ENCODE assay signal across 17 cellular contexts in genomic region chr18:42231796-42232195, GRCh38.
DNase-seq lines count a peak whose midpoint lies in the region; ATAC-seq, FAIRE-seq and TF ChIP-seq lines count a peak whose summit lies in the region.
"Had no signal": no experiment of that assay in that cellular context is flagged by ENCODE, and none has a peak within 500 bp of the region (broad histone marks: within the 10 kb centered on the region; RNA-seq: fewer than 3 reads in every experiment).

No MANE protein-coding gene starts in this region.

- H3K36me3 ChIP-seq in HAP-1 (replicated peaks): no peaks in the 10 kb centered on the region
- H3K36me3 ChIP-seq: BLaER1 had no signal

- no peaks in the 10 kb centered on the region for H3K27me3 ChIP-seq in HAP-1 (ENCODE audit: low read depth)
- H3K27me3 ChIP-seq: BLaER1 had no signal

- in situ Hi-C loops in HAP-1 (cut with MboI; ENCODE audit: low sequenced_read_pairs): no loop called here

- CTCF ChIA-PET in HEK293T (lab: Yijun Ruan, JAX): no interaction called here

- peaks cover 28% of the 10 kb centered on the region for H3K4me1 ChIP-seq in HAP-1

- no peak overlapping the region for H3K4me3 ChIP-seq in HAP-1
- H3K4me3 ChIP-seq: BLaER1, GM12878, GM23248 had no signal

- ATAC-seq in HG03108 (IDR thresholded peaks at IDR 0.05; ENCODE audit: unreplicated experiment) (no peak), HG03139 (IDR thresholded peaks at IDR 0.05; ENCODE audit: unreplicated experiment) (no peak)
- ATAC-seq: CD8-positive, alpha-beta T cell; GM12878 had no signal

- FAIRE-seq in GM19239 (lab: Jason Lieb, UNC): peak; percentile 61
- FAIRE-seq: A204.1, GM12878 had no signal

- POLR2A ChIA-PET in HEK293T (lab: Yijun Ruan, JAX): no interaction called here

- no peaks in the 10 kb centered on the region for H3K9me3 ChIP-seq in HAP-1
- H3K9me3 ChIP-seq: BLaER1 had no signal

- DNase-seq in GM19239 (ENCODE audit: insufficient read length, low spot score) (no peak), HAP-1 (ENCODE audit: low spot score in 2 of 2) (peak; percentile 47 to 96), foreskin melanocyte (peak; percentile 83), HEK293T (ENCODE audit: extremely low spot score) (no peak)
- DNase-seq: CD4-positive, CD25-positive, alpha-beta regulatory T cell; CD8-positive, alpha-beta T cell; DMS 273 treated with DMSO at 0.1 percent for 48 hours; DMS79; EL; GDM1; GM23248; HCEC 1CT had no signal

TF ChIP-seq in HEK293T, 16 proteins besides CTCF, POLR2A, EP300 and RAD21:
- no peak for TF ChIP-seq SUZ12 (IDR thresholded peaks at IDR 0.05)
- no peak for TF ChIP-seq FOXA1 (IDR thresholded peaks at IDR 0.05)
- no peak for TF ChIP-seq HDGF (IDR thresholded peaks at IDR 0.05; ENCODE audit: borderline replicate concordance)
- TF ChIP-seq SP1 (IDR thresholded peaks at IDR 0.05): no peak
- no peak for TF ChIP-seq L3MBTL2 (conservative IDR thresholded peaks at IDR 0.05)
- no peak for TF ChIP-seq ELF4 (IDR thresholded peaks at IDR 0.05)
- no peak for TF ChIP-seq NFRKB (IDR thresholded peaks at IDR 0.05)
- TF ChIP-seq ZNF384 (IDR thresholded peaks at IDR 0.05): no peak
- no peak for TF ChIP-seq ARNT (IDR thresholded peaks at IDR 0.05)
- no peak for TF ChIP-seq LEF1 (IDR thresholded peaks at IDR 0.05; ENCODE audit: borderline replicate concordance)

Comparison
In these comparisons a context has a peak if more than half of its experiments do, and no peak if none do; other contexts are left out.
1. DNase-seq: peak in HAP-1 (2 of 2) and foreskin melanocyte (single experiment); none in GM19239 (single experiment) and HEK293T (single experiment).